ENCODE assay signal across 18 cellular contexts in the genomic region with DNA sequence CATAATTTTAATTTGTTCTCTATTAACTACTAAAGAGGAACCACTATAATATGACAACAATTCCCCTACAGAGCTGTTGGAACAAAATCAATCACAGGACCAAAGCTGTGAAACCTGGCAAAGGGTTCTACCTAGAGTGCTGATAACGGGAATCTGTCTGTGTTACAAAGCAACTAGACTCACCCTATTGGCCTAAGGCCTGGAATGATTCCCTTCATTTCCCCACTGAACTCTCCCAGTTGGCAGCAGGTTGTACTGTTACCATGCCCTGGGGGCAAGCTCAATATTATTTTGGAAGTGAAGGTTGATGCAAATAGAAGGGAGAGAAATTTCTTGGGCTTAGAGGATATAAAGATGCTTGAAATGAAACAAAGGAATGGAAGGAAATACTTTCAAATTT.
DNase-seq lines count a peak whose midpoint lies in the region; ATAC-seq and TF ChIP-seq lines count a peak whose summit lies in the region.
"Had no signal": no experiment of that assay in that cellular context is flagged by ENCODE, and none has a peak within 500 bp of the region (broad histone marks: within the 10 kb centered on the region; RNA-seq: fewer than 3 reads in every experiment).

No MANE protein-coding gene starts in this region.

- H3K4me1 ChIP-seq in esophagus squamous epithelium, result peaks cover 0 to 27% (median 3%) of the 10 kb centered on the region in 3 donors
- H3K4me1 ChIP-seq: ascending aorta had no signal

- no peaks in the 10 kb centered on the region for H3K27me3 Mint-ChIP-seq in activated CD8-positive, alpha-beta memory T cell treated with anti-CD3 and anti-CD28 coated beads, Interleukin-2, amount 10 ng/mL, durations not matched to agents 7 days and 5 days
- no peaks in the 10 kb centered on the region for H3K27me3 Mint-ChIP-seq in CD4-positive, alpha-beta T cell
- H3K27me3 Mint-ChIP-seq: activated CD8-positive, alpha-beta T cell treated with anti-CD3 and anti-CD28 coated beads for 36 hours; dendritic cell treated with granulocyte-macrophage colony-stimulating factor and Interleukin-4, amounts not matched to agents 40 ng/mL and 50 ng/mL, for 4 days; stimulated activated memory B cell treated with anti-CD40 and anti-IgM and Interleukin-4, amounts not matched to agents 10 μg/mL and 1 μg/mL and 100 μg/mL, for 72 hours had no signal

- 9 to 23% methylated on average over 1 of the region's 1 CpG for WGBS in esophagus squamous epithelium, 2 donors

- intact Hi-C loops in esophagus squamous epithelium (cut with DNase I), result no loop called here
- intact Hi-C loops in CD4-positive, alpha-beta T cell (cut with DNase I, micrococcal nuclease), result no loop called here

- H3K4me3 ChIP-seq in esophagus squamous epithelium, result no peak overlapping the region
- H3K4me3 ChIP-seq: ascending aorta, lung, SK-N-MC, skin epidermis, upper lobe of left lung had no signal

- H3K4me3 Mint-ChIP-seq in activated CD8-positive, alpha-beta memory T cell treated with anti-CD3 and anti-CD28 coated beads, Interleukin-2, amount 10 ng/mL, durations not matched to agents 7 days and 5 days, result no peak overlapping the region
- no peak overlapping the region for H3K4me3 Mint-ChIP-seq in CD4-positive, alpha-beta T cell
- H3K4me3 Mint-ChIP-seq: activated CD8-positive, alpha-beta T cell treated with anti-CD3 and anti-CD28 coated beads for 36 hours; dendritic cell treated with granulocyte-macrophage colony-stimulating factor and Interleukin-4, amounts not matched to agents 40 ng/mL and 50 ng/mL, for 4 days; stimulated activated memory B cell treated with anti-CD40 and anti-IgM and Interleukin-4, amounts not matched to agents 10 μg/mL and 1 μg/mL and 100 μg/mL, for 72 hours had no signal

- H3K4me1 Mint-ChIP-seq in activated CD8-positive, alpha-beta memory T cell treated with anti-CD3 and anti-CD28 coated beads, Interleukin-2, amount 10 ng/mL, durations not matched to agents 7 days and 5 days, result no peaks in the 10 kb centered on the region
- no peaks in the 10 kb centered on the region for H3K4me1 Mint-ChIP-seq in CD4-positive, alpha-beta T cell (ENCODE audit: low read depth)
- H3K4me1 Mint-ChIP-seq: stimulated activated memory B cell treated with anti-CD40 and anti-IgM and Interleukin-4, amounts not matched to agents 10 μg/mL and 1 μg/mL and 100 μg/mL, for 72 hours had no signal

- TF ChIP-seq CTCF in esophagus squamous epithelium (IDR thresholded peaks at IDR 0.05), result no peak
- TF ChIP-seq CTCF in omental fat pad (IDR thresholded peaks at IDR 0.05), result no peak
- no peak for TF ChIP-seq CTCF in CD4-positive, alpha-beta T cell (IDR thresholded peaks at IDR 0.05)

- no peak for TF ChIP-seq POLR2A in esophagus squamous epithelium (IDR thresholded peaks at IDR 0.05)
- TF ChIP-seq POLR2A in GM18505 (IDR thresholded peaks at IDR 0.05; ENCODE audit: borderline replicate concordance, extremely low read depth, insufficient read depth, insufficient read length), result no peak

- no peak overlapping the region for H3K27ac Mint-ChIP-seq in activated CD8-positive, alpha-beta memory T cell treated with anti-CD3 and anti-CD28 coated beads, Interleukin-2, amount 10 ng/mL, durations not matched to agents 7 days and 5 days
- no peak overlapping the region for H3K27ac Mint-ChIP-seq in CD4-positive, alpha-beta T cell
- H3K27ac Mint-ChIP-seq: activated CD8-positive, alpha-beta T cell treated with anti-CD3 and anti-CD28 coated beads for 36 hours; activated T-helper 2 cell treated with anti-CD3 and anti-CD28 coated beads, Interferon-gamma antibody, Interleukin-2, Interleukin-4, amounts not matched to agents 10 μg/mL and 5 μg/mL and 100 μg/mL, durations not matched to agents 14 hours and 24 hours and 36 hours; dendritic cell treated with granulocyte-macrophage colony-stimulating factor and Interleukin-4, amounts not matched to agents 40 ng/mL and 50 ng/mL, for 4 days; stimulated activated memory B cell treated with anti-CD40 and anti-IgM and Interleukin-4, amounts not matched to agents 10 μg/mL and 1 μg/mL and 100 μg/mL, for 72 hours had no signal

- H3K36me3 Mint-ChIP-seq in activated CD8-positive, alpha-beta memory T cell treated with anti-CD3 and anti-CD28 coated beads, Interleukin-2, amount 10 ng/mL, durations not matched to agents 7 days and 5 days, result no peaks in the 10 kb centered on the region
- H3K36me3 Mint-ChIP-seq in CD4-positive, alpha-beta T cell (ENCODE audit: low read depth), result no peaks in the 10 kb centered on the region
- H3K36me3 Mint-ChIP-seq: stimulated activated memory B cell treated with anti-CD40 and anti-IgM and Interleukin-4, amounts not matched to agents 10 μg/mL and 1 μg/mL and 100 μg/mL, for 72 hours had no signal

- POLR2A ChIA-PET in CD4-positive, alpha-beta T cell (lab: Charles Lee), result no interaction called here

- H3K9me3 ChIP-seq in esophagus squamous epithelium, result no peaks in the 10 kb centered on the region
- H3K9me3 ChIP-seq in CD4-positive, alpha-beta T cell (ENCODE audit: control insufficient read depth, low read length), result no peaks in the 10 kb centered on the region
- H3K9me3 ChIP-seq: ascending aorta, upper lobe of left lung had no signal

- H3K9me3 Mint-ChIP-seq in activated CD8-positive, alpha-beta memory T cell treated with anti-CD3 and anti-CD28 coated beads, Interleukin-2, amount 10 ng/mL, durations not matched to agents 7 days and 5 days (ENCODE audit: low read depth), result peaks cover 2% of the 10 kb centered on the region
- H3K9me3 Mint-ChIP-seq in CD4-positive, alpha-beta T cell, result no peaks in the 10 kb centered on the region
- H3K9me3 Mint-ChIP-seq: activated CD8-positive, alpha-beta T cell treated with anti-CD3 and anti-CD28 coated beads for 36 hours; activated T-helper 2 cell treated with anti-CD3 and anti-CD28 coated beads, Interferon-gamma antibody, Interleukin-2, Interleukin-4, amounts not matched to agents 10 μg/mL and 5 μg/mL and 100 μg/mL, durations not matched to agents 14 hours and 24 hours and 36 hours; dendritic cell treated with granulocyte-macrophage colony-stimulating factor and Interleukin-4, amounts not matched to agents 40 ng/mL and 50 ng/mL, for 4 days; stimulated activated memory B cell treated with anti-CD40 and anti-IgM and Interleukin-4, amounts not matched to agents 10 μg/mL and 1 μg/mL and 100 μg/mL, for 72 hours had no signal

- H3K36me3 ChIP-seq in esophagus squamous epithelium, result no peaks in the 10 kb centered on the region
- H3K36me3 ChIP-seq: ascending aorta, upper lobe of left lung had no signal

- ATAC-seq in omental fat pad (ENCODE audit: low FRiP score) (peak; percentile 77), GM18907 (IDR thresholded peaks at IDR 0.05; ENCODE audit: unreplicated experiment) (no peak), GM18505 (IDR thresholded peaks at IDR 0.05; ENCODE audit: unreplicated experiment) (no peak)
- ATAC-seq in activated CD8-positive, alpha-beta memory T cell treated with anti-CD3 and anti-CD28 coated beads, Interleukin-2, amount 10 ng/mL, durations not matched to agents 7 days and 5 days, result no peak
- ATAC-seq in CD4-positive, alpha-beta T cell (ENCODE audit: poor library complexity), result no peak
- ATAC-seq: activated CD8-positive, alpha-beta T cell treated with anti-CD3 and anti-CD28 coated beads for 36 hours; stimulated activated memory B cell treated with anti-CD40 and anti-IgM and Interleukin-4, amounts not matched to agents 10 μg/mL and 1 μg/mL and 100 μg/mL, for 72 hours had no signal

- peak overlapping the region in 3 of 4 donors; percentile 13 to 62 (median 59) for H3K27ac ChIP-seq in esophagus squamous epithelium
- H3K27ac ChIP-seq in CD4-positive, alpha-beta T cell (ENCODE audit: low read depth, low read length), result no peak overlapping the region
- H3K27ac ChIP-seq: SK-N-MC, skin epidermis, upper lobe of left lung had no signal

- no peaks in the 10 kb centered on the region for H3K27me3 ChIP-seq in esophagus squamous epithelium
- no peaks in the 10 kb centered on the region for H3K27me3 ChIP-seq in CD4-positive, alpha-beta T cell (ENCODE audit: control insufficient read depth, insufficient read depth, low read length)
- H3K27me3 ChIP-seq: ascending aorta, upper lobe of left lung had no signal

- DNase-seq in Daoy (ENCODE audit: low read depth) (peak; percentile 14), NCI-H446 (lab: John Stamatoyannopoulos, UW) (peak; percentile 50 to 65), esophagus squamous epithelium (lab: John Stamatoyannopoulos, UW) (no peak), omental fat pad (ENCODE audit: low spot score) (no peak)
- no peak for DNase-seq in activated CD8-positive, alpha-beta memory T cell treated with anti-CD3 and anti-CD28 coated beads, Interleukin-2, amount 10 ng/mL, durations not matched to agents 7 days and 5 days
- no peak for DNase-seq in CD4-positive, alpha-beta T cell
- DNase-seq: activated CD8-positive, alpha-beta T cell treated with anti-CD3 and anti-CD28 coated beads for 36 hours; OCI-M1; upper lobe of left lung had no signal

- CTCF ChIA-PET in activated CD8-positive, alpha-beta memory T cell treated with anti-CD3 and anti-CD28 coated beads, Interleukin-2, amount 10 ng/mL, durations not matched to agents 7 days and 5 days (lab: Charles Lee), result no interaction called here
- CTCF ChIA-PET in CD4-positive, alpha-beta T cell (lab: Charles Lee), result no interaction called here

Comparison
In these comparisons a context has a peak if more than half of its experiments do, and no peak if none do; other contexts are left out.
1. DNase-seq: peak in Daoy (single experiment) and NCI-H446 (2 of 2); none in esophagus squamous epithelium (single experiment), omental fat pad (single experiment), activated CD8-positive, alpha-beta memory T cell treated with anti-CD3 and anti-CD28 coated beads, Interleukin-2, amount 10 ng/mL, durations not matched to agents 7 days and 5 days (single experiment) and CD4-positive, alpha-beta T cell (0 of 10).